In genomic region chr9:136438909-136439549, GRCh38 we compare ENCODE assay signal across 8 cellular contexts. TPM values are rescaled to one million over a fixed set of nuclear protein-coding genes. Genes with fewer than 3 reads are reported as not detected.
DNase-seq lines count a peak whose midpoint lies in the region; ATAC-seq and TF ChIP-seq lines count a peak whose summit lies in the region.

No MANE protein-coding gene starts in this region.

- H3K4me1 Mint-ChIP-seq in CD8-positive, alpha-beta T cell (ENCODE audit: low read depth) = peaks cover 26% of the 10 kb centered on the region
- peaks cover 29% of the 10 kb centered on the region for H3K4me1 Mint-ChIP-seq in dendritic cell treated with granulocyte-macrophage colony-stimulating factor and Interleukin-4, amounts not matched to agents 40 ng/mL and 50 ng/mL, for 4 days (ENCODE audit: low read depth)
- peaks cover 23% of the 10 kb centered on the region for H3K4me1 Mint-ChIP-seq in memory B cell

- H3K9me3 ChIP-seq in CD8-positive, alpha-beta T cell (ENCODE audit: low read length) = no peaks in the 10 kb centered on the region

- POLR2A ChIA-PET in CD8-positive, alpha-beta T cell (lab: Charles Lee) = interaction anchor here (0.7 to 0.9 kb wide), 2 partner anchors 29 to 1171 kb away, joined by 3 read pairs; no protein-coding TSS in a partner anchor

- H3K27me3 ChIP-seq in CD8-positive, alpha-beta T cell (ENCODE audit: insufficient read depth, low read length) = no peaks in the 10 kb centered on the region

- H3K4me1 ChIP-seq in CD8-positive, alpha-beta T cell (ENCODE audit: insufficient read depth, low read length) = peaks cover 27% of the 10 kb centered on the region

- H3K27me3 Mint-ChIP-seq in CD8-positive, alpha-beta T cell (ENCODE audit: low read depth) = no peaks in the 10 kb centered on the region
- H3K27me3 Mint-ChIP-seq in dendritic cell treated with granulocyte-macrophage colony-stimulating factor and Interleukin-4, amounts not matched to agents 40 ng/mL and 50 ng/mL, for 4 days = peaks cover 3% of the 10 kb centered on the region
- H3K27me3 Mint-ChIP-seq in memory B cell = no peaks in the 10 kb centered on the region

- H3K4me3 Mint-ChIP-seq in CD8-positive, alpha-beta T cell = peak overlapping the region; percentile 83
- H3K4me3 Mint-ChIP-seq in dendritic cell treated with granulocyte-macrophage colony-stimulating factor and Interleukin-4, amounts not matched to agents 40 ng/mL and 50 ng/mL, for 4 days = peak overlapping the region; percentile 76
- peak overlapping the region; percentile 84 for H3K4me3 Mint-ChIP-seq in memory B cell

- TF ChIP-seq CTCF in CD8-positive, alpha-beta T cell (IDR thresholded peaks at IDR 0.05) = no peak

- DNase-seq in CD8-positive, alpha-beta T cell = peak; percentile 14 to 64 (median 46)
- DNase-seq in HPDE6-E6E7 (ENCODE audit: extremely low spot score) (peak; percentile 29), memory B cell (ENCODE audit: low spot score in 2 of 2) (peak; percentile 46 to 65), NCI-H1436 treated with DMSO at 0.1 percent for 48 hours (lab: John Stamatoyannopoulos, UW) (no peak)
- DNase-seq in activated CD4-positive, alpha-beta T cell treated with anti-CD3 and anti-CD28 coated beads for 24 hours (ENCODE audit: low read depth in 2 of 2) = peak; percentile 33 to 56
- peak; percentile 10 to 28 for DNase-seq in stimulated activated CD8-positive, alpha-beta memory T cell treated with anti-CD3 and anti-CD28 coated beads, Interleukin-2, amount 100 ng/mL, for 1 hour (ENCODE audit: low read depth in 2 of 2)

- no peaks in the 10 kb centered on the region for H3K9me3 Mint-ChIP-seq in CD8-positive, alpha-beta T cell
- no peaks in the 10 kb centered on the region for H3K9me3 Mint-ChIP-seq in dendritic cell treated with granulocyte-macrophage colony-stimulating factor and Interleukin-4, amounts not matched to agents 40 ng/mL and 50 ng/mL, for 4 days
- no peaks in the 10 kb centered on the region for H3K9me3 Mint-ChIP-seq in memory B cell

- H3K36me3 Mint-ChIP-seq in CD8-positive, alpha-beta T cell = peaks cover 28% of the 10 kb centered on the region
- peaks cover 73% of the 10 kb centered on the region for H3K36me3 Mint-ChIP-seq in dendritic cell treated with granulocyte-macrophage colony-stimulating factor and Interleukin-4, amounts not matched to agents 40 ng/mL and 50 ng/mL, for 4 days (ENCODE audit: low read depth)
- H3K36me3 Mint-ChIP-seq in memory B cell = peaks cover 8% of the 10 kb centered on the region

- CTCF ChIA-PET in CD8-positive, alpha-beta T cell (lab: Charles Lee) = interaction anchor here (1.1 to 1.2 kb wide), 2 partner anchors 18 to 38 kb away, joined by 3 to 5 read pairs; no protein-coding TSS in a partner anchor

- H3K27ac ChIP-seq in CD8-positive, alpha-beta T cell (ENCODE audit: low read depth, low read length) = peak overlapping the region; percentile 42

- H3K4me3 ChIP-seq in CD8-positive, alpha-beta T cell (ENCODE audit: low read depth, low read length) = peak overlapping the region; percentile 68

- intact Hi-C loops in CD8-positive, alpha-beta T cell (cut with DNase I, micrococcal nuclease) = loop anchor here (1.0 to 5.0 kb wide), 6 partner anchors 29 to 288 kb away; partner anchors contain the start of genes ENTR1 (in 2 of the 2), PMPCA (in 2 of the 2), SEC16A (in 2 of the 2) and SNAPC4 (in 2 of the 2)
- intact Hi-C loops in dendritic cell treated with granulocyte-macrophage colony-stimulating factor and Interleukin-4, amounts not matched to agents 40 ng/mL and 50 ng/mL, for 4 days (cut with micrococcal nuclease) = no loop called here

- ATAC-seq in CD8-positive, alpha-beta T cell = peak; percentile 73
- peak; percentile 56 for ATAC-seq in GM19463 (IDR thresholded peaks at IDR 0.05; ENCODE audit: unreplicated experiment)
- peak; percentile 77 for ATAC-seq in memory B cell (ENCODE audit: low read depth)

- H3K27ac Mint-ChIP-seq in CD8-positive, alpha-beta T cell = no peak overlapping the region
- peak overlapping the region; percentile 60 for H3K27ac Mint-ChIP-seq in dendritic cell treated with granulocyte-macrophage colony-stimulating factor and Interleukin-4, amounts not matched to agents 40 ng/mL and 50 ng/mL, for 4 days
- no peak overlapping the region for H3K27ac Mint-ChIP-seq in memory B cell

- peaks cover 12% of the 10 kb centered on the region for H3K36me3 ChIP-seq in CD8-positive, alpha-beta T cell (ENCODE audit: insufficient read depth, low read length)

RNA-seq across cellular contexts. Expression of gene INPP5E, which starts 0.6 kb away (rescaled TPM):
- total RNA-seq in CD8-positive, alpha-beta T cell = 10 to 100 TPM; 11.4 to 12.7 TPM

RNA-seq across cellular contexts. Expression of gene PMPCA, which starts 28.6 kb away (rescaled TPM):
- 100 to 1,000 TPM; 107 to 111 TPM for total RNA-seq in CD8-positive, alpha-beta T cell

RNA-seq across cellular contexts. Expression of gene ENTR1, which starts 28.6 kb away (rescaled TPM):
- total RNA-seq in CD8-positive, alpha-beta T cell = 10 to 100 TPM; 33.0 to 34.4 TPM

RNA-seq across cellular contexts. Expression of gene SNAPC4, which starts 39.1 kb away (rescaled TPM):
- total RNA-seq in CD8-positive, alpha-beta T cell = 1 to 10 TPM; 6.7 TPM

RNA-seq across cellular contexts. Expression of gene SEC16A, which starts 43.8 kb away (rescaled TPM):
- 10 to 100 TPM; 81.0 to 83.5 TPM for total RNA-seq in CD8-positive, alpha-beta T cell
